In the genomic region with DNA sequence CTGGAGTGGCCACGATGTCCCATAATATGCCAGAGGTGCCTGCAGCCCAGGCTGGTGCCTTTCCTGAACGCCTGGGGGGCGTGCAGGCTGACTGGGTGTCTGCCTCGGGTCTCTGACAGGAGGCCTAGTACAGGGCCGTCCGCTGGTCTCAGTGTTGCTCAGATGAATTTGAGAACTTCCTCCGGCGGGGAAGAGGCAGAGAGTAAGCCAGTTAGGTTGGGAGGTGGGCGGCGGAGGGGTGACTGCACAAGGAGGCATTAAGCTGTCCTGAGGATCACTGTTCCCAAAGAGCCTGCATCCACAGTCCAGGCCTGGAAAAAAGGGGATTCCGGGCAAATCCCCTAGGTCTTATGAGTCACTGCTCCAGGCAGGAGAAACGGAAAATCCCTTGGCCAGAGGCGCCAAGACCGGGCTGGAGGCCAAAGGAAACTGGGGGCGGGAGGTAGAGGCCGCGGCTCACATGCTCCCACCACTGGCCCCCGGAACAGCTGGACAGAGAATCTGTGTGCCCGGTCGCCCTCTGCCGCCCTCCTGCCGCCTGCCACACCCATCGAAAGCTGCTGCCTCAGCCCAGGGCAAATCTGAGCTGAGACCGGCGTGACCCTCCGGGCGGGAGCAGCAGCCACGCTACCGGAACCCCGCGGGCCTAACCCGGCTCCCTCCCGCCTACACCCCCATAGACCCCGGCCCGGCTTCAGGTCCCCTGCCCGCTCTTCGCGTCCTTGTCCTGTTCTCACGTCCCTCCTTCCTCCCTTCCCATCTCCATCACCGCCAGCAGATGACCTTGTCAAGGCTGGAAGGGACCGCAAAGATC, we compare ENCODE assay signal across 8 cellular contexts. TPM values are rescaled to one million over a fixed set of nuclear protein-coding genes. Genes with fewer than 3 reads are reported as not detected.
DNase-seq lines count a peak whose midpoint lies in the region; ATAC-seq and TF ChIP-seq lines count a peak whose summit lies in the region.

No MANE protein-coding gene starts in this region.

- DNase-seq in GM12865 (ENCODE audit: low read depth): no peak
- peak; percentile 85 for DNase-seq in NCI-H460 (ENCODE audit: extremely low read depth, low read depth)
- peak; percentile 93 for DNase-seq in amniotic stem cell (lab: John Stamatoyannopoulos, UW)
- DNase-seq in heart right ventricle: peak; percentile 96 to 97
- peak; percentile 95 to 97 (median 96) for DNase-seq in ovary
- no peak for DNase-seq in NCI-H1694 treated with DMSO at 0.1 percent for 48 hours (lab: John Stamatoyannopoulos, UW)

- TF ChIP-seq CTCF in GM12865 (IDR thresholded peaks at IDR 0.05; ENCODE audit: insufficient read depth, low read depth, low read length, missing control alignments) (no peak), heart right ventricle (IDR thresholded peaks at IDR 0.05) (peak in 4 of 9 donors; percentile 9 to 52 (median 50)), ovary (IDR thresholded peaks at IDR 0.05) (no peak)

- no peaks in the 10 kb centered on the region for H3K9me3 ChIP-seq in heart right ventricle
- H3K9me3 ChIP-seq in ovary: no peaks in the 10 kb centered on the region

- peak; percentile 69 for TF ChIP-seq EP300 in ovary (IDR thresholded peaks at IDR 0.05)

- H3K27me3 ChIP-seq in heart right ventricle: peaks cover 0 to 18% (median 0%) of the 10 kb centered on the region in 7 donors
- H3K27me3 ChIP-seq in ovary: no peaks in the 10 kb centered on the region

- peak overlapping the region; percentile 25 for H3K4me3 ChIP-seq in GM12865 (ENCODE audit: low read depth, low read length)
- peak overlapping the region; percentile 58 to 87 (median 72) for H3K4me3 ChIP-seq in heart right ventricle
- H3K4me3 ChIP-seq in ovary: peak overlapping the region; percentile 48

- H3K36me3 ChIP-seq in heart right ventricle (peaks cover 0 to 30% (median 10%) of the 10 kb centered on the region in 9 donors), ovary (no peaks in the 10 kb centered on the region)

- ATAC-seq in heart right ventricle: peak; percentile 65 to 80 (median 76)
- ATAC-seq in HG03159 (IDR thresholded peaks at IDR 0.05; ENCODE audit: unreplicated experiment): no peak
- no peak for ATAC-seq in HG02938 (IDR thresholded peaks at IDR 0.05; ENCODE audit: unreplicated experiment)

- peak overlapping the region; percentile 77 to 100 (median 96) for H3K27ac ChIP-seq in heart right ventricle
- H3K27ac ChIP-seq in ovary: peak overlapping the region; percentile 83 to 87

- peaks cover 33 to 58% (median 49%) of the 10 kb centered on the region in 9 donors for H3K4me1 ChIP-seq in heart right ventricle
- H3K4me1 ChIP-seq in ovary (ENCODE audit: insufficient read depth): peaks cover 23% of the 10 kb centered on the region

- intact Hi-C loops in heart right ventricle (cut with DNase I) (loop anchor here in 5 of 10 donors (1.0 to 10.0 kb wide), 6 partner anchors 19 to 102 kb away; partner anchors contain the start of genes UNK (in 2 of the 5) and TRIM65 (in 1 of the 5)), ovary (cut with DNase I) (loop anchor here in 1 of 4 donors (2.0 to 10.0 kb wide), 2 partner anchors 20 to 102 kb away; a partner anchor contains a TSS)

- 3 to 5% methylated on average over 40 to 41 of the region's 41 CpGs for WGBS in heart right ventricle, 2 donors
- WGBS in ovary, 3 donors: 1 to 3% (median 3%) methylated on average over 40 to 41 of the region's 41 CpGs

- TF ChIP-seq POLR2A in ovary (IDR thresholded peaks at IDR 0.05): peak; percentile 15

RNA-seq across cellular contexts. Expression of gene TRIM47, which starts 1.2 kb away (rescaled TPM):
- total RNA-seq in NCI-H460 (2014; rRNA removed; shearing (Covaris generic)): 38.0 and 50.4 TPM in 2 replicates
- polyA plus RNA-seq in NCI-H460 (2014; cell fraction: nucleus; rRNA removed): 49.4 and 66.1 TPM in 2 replicates
- total RNA-seq in heart right ventricle: 10 to 100 TPM in 9 of 10 donors, 1 to 10 TPM in 1; 9.3 to 53.1 (median 21.5) TPM
- 10 to 100 TPM; 22.4 to 48.7 TPM for polyA plus RNA-seq in heart right ventricle
- 10 to 100 TPM in 6 of 7 donors, 1 to 10 TPM in 1; 7.2 to 38.3 (median 18.6) TPM for total RNA-seq in ovary
- 10 to 100 TPM; 10.1 to 11.5 TPM for polyA plus RNA-seq in ovary

RNA-seq across cellular contexts. Expression of gene TRIM65, which starts 19.6 kb away (rescaled TPM):
- 30.2 and 32.0 TPM in 2 replicates for total RNA-seq in NCI-H460 (2014; rRNA removed; shearing (Covaris generic))
- polyA plus RNA-seq in NCI-H460 (2014; cell fraction: nucleus; rRNA removed): 59.4 and 77.6 TPM in 2 replicates
- 10 to 100 TPM in 1 of 10 donors, 1 to 10 TPM in 9; 5.1 to 12.7 (median 8.9) TPM for total RNA-seq in heart right ventricle
- 10 to 100 TPM in 1 of 2 donors, 1 to 10 TPM in 1; 5.6 to 16.7 TPM for polyA plus RNA-seq in heart right ventricle
- 10 to 100 TPM; 17.3 to 28.0 (median 24.3) TPM for total RNA-seq in ovary
- polyA plus RNA-seq in ovary: 10 to 100 TPM; 10.4 to 18.5 TPM

RNA-seq across cellular contexts. Expression of gene WBP2, which starts 22.0 kb away (rescaled TPM):
- total RNA-seq in NCI-H460 (2014; rRNA removed; shearing (Covaris generic)): 32.0 and 36.7 TPM in 2 replicates
- 16.1 and 18.5 TPM in 2 replicates for polyA plus RNA-seq in NCI-H460 (2014; cell fraction: nucleus; rRNA removed)
- 100 to 1,000 TPM; 130 to 210 (median 173) TPM for total RNA-seq in heart right ventricle
- 100 to 1,000 TPM; 155 to 205 TPM for polyA plus RNA-seq in heart right ventricle
- total RNA-seq in ovary: 100 to 1,000 TPM in 3 of 7 donors, 10 to 100 TPM in 4; 48.5 to 131 (median 92.7) TPM
- 100 to 1,000 TPM; 118 to 184 TPM for polyA plus RNA-seq in ovary

RNA-seq across cellular contexts. Expression of gene MRPL38, which starts 27.5 kb away (rescaled TPM):
- 42.6 and 43.0 TPM in 2 replicates for total RNA-seq in NCI-H460 (2014; rRNA removed; shearing (Covaris generic))
- polyA plus RNA-seq in NCI-H460 (2014; cell fraction: nucleus; rRNA removed): 139 and 190 TPM in 2 replicates
- total RNA-seq in heart right ventricle (100 to 1,000 TPM in 4 of 10 donors, 10 to 100 TPM in 6; 89.6 to 144 (median 96.5) TPM), ovary (10 to 100 TPM; 30.4 to 93.0 (median 83.4) TPM)
- polyA plus RNA-seq in heart right ventricle (100 to 1,000 TPM in 1 of 2 donors, 10 to 100 TPM in 1; 86.0 to 160 TPM), ovary (10 to 100 TPM; 14.5 to 51.4 TPM)

RNA-seq across cellular contexts. Expression of gene UNC13D, which starts 32.9 kb away (rescaled TPM):
- 0.57 and 0.66 TPM in 2 replicates for total RNA-seq in NCI-H460 (2014; rRNA removed; shearing (Covaris generic))
- polyA plus RNA-seq in NCI-H460 (2014; cell fraction: nucleus; rRNA removed): 1.2 and 1.6 TPM in 2 replicates
- total RNA-seq in heart right ventricle: 10 to 100 TPM in 3 of 10 donors, 1 to 10 TPM in 7; 5.5 to 20.7 (median 8.5) TPM
- 10 to 100 TPM in 1 of 2 donors, 1 to 10 TPM in 1; 3.0 to 12.6 TPM for polyA plus RNA-seq in heart right ventricle
- total RNA-seq in ovary: 10 to 100 TPM; 10.7 to 24.9 (median 14.1) TPM
- 10 to 100 TPM in 1 of 2 donors, 1 to 10 TPM in 1; 8.9 to 17.1 TPM for polyA plus RNA-seq in ovary

Comparison
In these comparisons a context has a peak if more than half of its experiments do, and no peak if none do; other contexts are left out.
1. DNase-seq: peak in NCI-H460 (single experiment), amniotic stem cell (single experiment), heart right ventricle (2 of 2) and ovary (5 of 5); none in GM12865 (single experiment) and NCI-H1694 treated with DMSO at 0.1 percent for 48 hours (single experiment).
2. ATAC-seq: peak in heart right ventricle (8 of 8); none in HG03159 (single experiment) and HG02938 (single experiment).
3. Peak in every context shown above with its lines, with median percentiles within 50 percentile points of each other: H3K4me3 ChIP-seq.